Comparison of ENCODE assay signal across 29 cellular contexts in the genomic region with DNA sequence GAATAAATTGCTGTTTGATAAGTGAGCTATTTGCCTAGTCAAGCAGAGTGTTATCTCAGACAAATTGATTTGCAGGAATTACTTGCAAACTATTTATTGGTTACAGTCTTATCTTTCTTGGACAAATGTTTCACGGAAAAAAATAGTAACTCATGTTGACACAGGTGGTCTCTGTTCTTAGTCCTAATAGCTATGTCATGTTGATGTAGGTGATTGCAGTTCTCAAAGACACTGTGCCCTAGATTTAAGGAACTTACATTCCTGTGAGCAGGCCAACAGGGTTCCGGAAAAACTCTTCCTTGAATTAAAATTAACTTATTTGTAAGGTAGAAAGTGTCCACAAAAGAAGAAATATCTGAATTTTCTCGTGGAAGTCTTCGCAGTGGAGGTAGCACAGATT.
"Had no signal": no experiment of that assay in that cellular context is flagged by ENCODE, and none has a peak within 500 bp of the region (broad histone marks: within the 10 kb centered on the region; RNA-seq: fewer than 3 reads in every experiment).

No MANE protein-coding gene starts in this region.

- H3K9me3 ChIP-seq: colonic mucosa, esophagus muscularis mucosa, esophagus squamous epithelium, gastrocnemius medialis, gastroesophageal sphincter, heart left ventricle, heart right ventricle had no signal

- H3K9me3 Mint-ChIP-seq: dendritic cell treated with granulocyte-macrophage colony-stimulating factor and Interleukin-4, amounts not matched to agents 40 ng/mL and 50 ng/mL, for 4 days; effector memory CD8-positive, alpha-beta T cell; endodermal cell had no signal

- H3K4me1 ChIP-seq: colonic mucosa, esophagus muscularis mucosa, esophagus squamous epithelium, foreskin keratinocyte, gastrocnemius medialis, gastroesophageal sphincter, heart left ventricle, heart right ventricle had no signal

- H3K27ac ChIP-seq: colonic mucosa, coronary artery, dorsolateral prefrontal cortex, epithelial cell of prostate, esophagus muscularis mucosa, esophagus squamous epithelium, foreskin keratinocyte, gastrocnemius medialis, gastroesophageal sphincter, heart left ventricle, heart right ventricle had no signal

- H3K36me3 ChIP-seq: colonic mucosa, esophagus muscularis mucosa, esophagus squamous epithelium, gastrocnemius medialis, gastroesophageal sphincter, heart left ventricle, heart right ventricle had no signal

- H3K27me3 ChIP-seq: colonic mucosa, dorsolateral prefrontal cortex, esophagus muscularis mucosa, esophagus squamous epithelium, gastrocnemius medialis, gastroesophageal sphincter, heart left ventricle, heart right ventricle had no signal

- DNase-seq: colonic mucosa; cortex of kidney; dermis blood vessel endothelial cell; dorsolateral prefrontal cortex; effector CD4-positive, alpha-beta T cell; effector CD8-positive, alpha-beta T cell; effector memory CD4-positive, alpha-beta T cell; effector memory CD8-positive, alpha-beta T cell; endodermal cell; erythroblast; esophagus squamous epithelium; foreskin fibroblast; foreskin keratinocyte; foreskin melanocyte; gastrocnemius medialis; glutamatergic neuron; head of caudate nucleus; heart left ventricle; heart right ventricle had no signal

- ATAC-seq: effector memory CD8-positive, alpha-beta T cell; esophagus mucosa; foreskin keratinocyte; gastrocnemius medialis; gastroesophageal sphincter; heart left ventricle; heart right ventricle had no signal

- FAIRE-seq: colon, endometrium, endothelial cell of umbilical vein, frontal cortex had no signal

- H3K27me3 Mint-ChIP-seq: dendritic cell treated with granulocyte-macrophage colony-stimulating factor and Interleukin-4, amounts not matched to agents 40 ng/mL and 50 ng/mL, for 4 days had no signal

- H3K4me3 Mint-ChIP-seq: dendritic cell treated with granulocyte-macrophage colony-stimulating factor and Interleukin-4, amounts not matched to agents 40 ng/mL and 50 ng/mL, for 4 days; effector memory CD8-positive, alpha-beta T cell; endodermal cell had no signal

- H3K27ac Mint-ChIP-seq: dendritic cell treated with granulocyte-macrophage colony-stimulating factor and Interleukin-4, amounts not matched to agents 40 ng/mL and 50 ng/mL, for 4 days; effector memory CD8-positive, alpha-beta T cell; endodermal cell had no signal

- H3K4me3 ChIP-seq: colonic mucosa, coronary artery, dorsolateral prefrontal cortex, esophagus muscularis mucosa, esophagus squamous epithelium, gastrocnemius medialis, gastroesophageal sphincter, heart left ventricle, heart right ventricle had no signal
